29 cellular contexts compared by ENCODE assay signal in the genomic region with DNA sequence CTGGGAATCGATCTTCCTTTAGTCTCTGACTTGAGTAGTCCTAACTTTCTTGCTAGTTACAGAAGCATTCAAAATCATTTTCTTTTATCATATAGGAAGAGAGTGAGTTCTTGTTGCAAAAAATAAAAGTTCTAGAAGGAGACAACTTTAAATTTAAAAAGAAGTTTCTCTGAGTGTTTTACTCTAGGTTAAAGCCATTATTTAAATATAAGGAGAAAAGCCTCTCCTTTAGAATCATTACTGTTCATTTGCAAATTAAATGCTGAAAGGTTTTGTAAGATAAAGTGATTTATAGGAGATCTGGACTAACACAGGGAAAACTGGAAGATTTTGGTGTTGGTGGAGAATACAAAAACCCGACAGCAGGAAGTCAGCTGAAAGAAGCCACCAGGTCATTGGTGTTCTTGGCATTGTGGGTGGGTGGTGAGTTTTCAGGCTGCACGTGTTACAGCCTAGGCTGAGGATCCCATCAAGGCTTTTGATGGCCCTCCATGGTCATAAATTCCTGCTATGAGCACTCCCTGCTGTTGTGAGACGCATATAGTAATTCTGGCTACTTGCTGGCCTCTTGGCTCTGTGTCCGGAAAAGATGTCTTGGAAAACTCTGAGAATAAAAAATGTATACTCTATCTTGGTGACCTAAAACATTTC.
DNase-seq lines count a peak whose midpoint lies in the region; ATAC-seq and TF ChIP-seq lines count a peak whose summit lies in the region.
"Had no signal": no experiment of that assay in that cellular context is flagged by ENCODE, and none has a peak within 500 bp of the region (broad histone marks: within the 10 kb centered on the region; RNA-seq: fewer than 3 reads in every experiment).

No MANE protein-coding gene starts in this region.

- H3K27ac Mint-ChIP-seq in Caco-2 (ENCODE audit: unreplicated experiment) (peak overlapping the region; percentile 81), WTC11 (0 out of 2 replicates have a peak overlapping the region, but pooled peaks have one; percentile 62)
- H3K27ac Mint-ChIP-seq: activated T-cell treated with anti-CD3 and anti-CD28 coated beads, Interleukin-2, amount 50 U/mL, for 72 hours; B cell; CD8-positive, alpha-beta memory T cell; stimulated activated naive CD8-positive, alpha-beta T cell treated with anti-CD3 and anti-CD28 coated beads, Interleukin-15, Interleukin-2, amounts not matched to agents 100 ng/mL and 50 ng/mL, for 24 hours; T-helper 1 cell treated with Interleukin-12 subunit alpha and Interleukin-12 subunit beta and Interleukin-4 antibody, amounts not matched to agents 30 μg/mL and 1 μg/mL, for 36 hours had no signal

- no TSS peak for BruUV-seq in Caco-2 (replicated peaks; lab: Mats Ljungman, UMichigan)

- DNase-seq in Caco-2 (no peak), WTC11 (ENCODE audit: low spot score) (no peak), right cardiac atrium (no peak), psoas muscle (no peak), Kasumi-1 (lab: John Stamatoyannopoulos, UW) (no peak), MG63 (no peak), NCI-H2081 treated with DMSO at 0.1 percent for 48 hours (lab: John Stamatoyannopoulos, UW) (no peak)
- DNase-seq in stimulated activated CD4-positive, alpha-beta T cell treated with anti-CD3 and anti-CD28 coated beads, Interleukin-12 subunit alpha, Interleukin-12 subunit beta, amount 100 ng/mL, for 4 hours, result no peak
- DNase-seq: activated CD4-positive, alpha-beta T cell treated with anti-CD3 and anti-CD28 coated beads for 48 hours; activated naive CD4-positive, alpha-beta T cell treated with Interleukin-2 at 50 U/mL for 16 hours; activated T-cell treated with anti-CD3 and anti-CD28 coated beads, Interleukin-2, amount 50 U/mL, for 72 hours; CD8-positive, alpha-beta memory T cell; DMS79; effector memory CD4-positive, alpha-beta T cell; mammary epithelial cell; NCI-H1694; NCI-H2171 treated with DMSO at 0.1 percent for 48 hours; NCI-H524 treated with DMSO at 0.1 percent for 48 hours; occipital lobe; Peyer's patch; retina; SJCRH30; tibial artery had no signal

- CTCF ChIA-PET in Caco-2 (lab: Charles Lee) (no interaction called here), WTC11 (lab: Charles Lee) (interaction anchor here (1.2 kb wide), 1 partner anchor 81 kb away, joined by 3 read pairs; no protein-coding TSS in a partner anchor)

- H3K27ac ChIP-seq in right cardiac atrium (ENCODE audit: low read length) (peak overlapping the region; percentile 51), psoas muscle (peak overlapping the region; percentile 88)
- H3K27ac ChIP-seq: adrenal gland, SJCRH30, tibial artery had no signal

- no peak for TF ChIP-seq CTCF in Caco-2 (IDR thresholded peaks at IDR 0.05; ENCODE audit: insufficient read depth in 1 of 2, low read depth in 1 of 2, low read length in 1 of 2, severe bottlenecking in 1 of 2, unreplicated experiment in 1 of 2)
- no peak for TF ChIP-seq CTCF in WTC11 (IDR thresholded peaks at IDR 0.05)
- no peak for TF ChIP-seq CTCF in psoas muscle (IDR thresholded peaks at IDR 0.05)

- ATAC-seq in WTC11 (no peak), right cardiac atrium (peak; percentile 16 to 44), psoas muscle (peak; percentile 38 to 61 (median 48))
- ATAC-seq: activated T-cell treated with anti-CD3 and anti-CD28 coated beads, Interleukin-2, amount 50 U/mL, for 72 hours had no signal

- H3K27me3 Mint-ChIP-seq in Caco-2 (ENCODE audit: insufficient read depth, unreplicated experiment), result no peaks in the 10 kb centered on the region
- peaks cover 11% of the 10 kb centered on the region for H3K27me3 Mint-ChIP-seq in WTC11 (ENCODE audit: low read depth)

- H3K36me3 ChIP-seq in Caco-2 (ENCODE audit: control insufficient read depth, insufficient read depth, low read length) (no peaks in the 10 kb centered on the region), psoas muscle (ENCODE audit: insufficient read depth in 1 of 2, low read depth in 1 of 2) (no peaks in the 10 kb centered on the region), MG63 (no peaks in the 10 kb centered on the region)
- H3K36me3 ChIP-seq: adrenal gland, Peyer's patch, SJCRH30, tibial artery had no signal

- POLR2A ChIA-PET in Caco-2 (lab: Charles Lee), result no interaction called here
- POLR2A ChIA-PET in WTC11 (lab: Charles Lee), result interaction anchor here (0.6 kb wide), 1 partner anchor 884 kb away, joined by 3 read pairs; no protein-coding TSS in a partner anchor

- intact Hi-C loops in Caco-2 (cut with micrococcal nuclease; ENCODE audit: unreplicated experiment) (no loop called here), right cardiac atrium (cut with DNase I) (no loop called here), psoas muscle (cut with DNase I) (loop anchor here in 1 of 2 donors (5.0 kb wide), 2 partner anchors 35 to 80 kb away; a partner anchor contains a TSS)

- H3K4me3 ChIP-seq in Caco-2 (ENCODE audit: low read depth, low read length) (no peak overlapping the region), right cardiac atrium (ENCODE audit: low read length) (no peak overlapping the region), psoas muscle (no peak overlapping the region), MG63 (no peak overlapping the region)
- H3K4me3 ChIP-seq: A549, adrenal gland, Peyer's patch, SJCRH30, tibial artery had no signal

- H3K4me3 Mint-ChIP-seq in Caco-2 (ENCODE audit: unreplicated experiment), result no peak overlapping the region
- no peak overlapping the region for H3K4me3 Mint-ChIP-seq in WTC11
- H3K4me3 Mint-ChIP-seq: activated T-cell treated with anti-CD3 and anti-CD28 coated beads, Interleukin-2, amount 50 U/mL, for 72 hours; B cell; brain; CD8-positive, alpha-beta memory T cell; stimulated activated naive CD8-positive, alpha-beta T cell treated with anti-CD3 and anti-CD28 coated beads, Interleukin-15, Interleukin-2, amounts not matched to agents 100 ng/mL and 50 ng/mL, for 24 hours; T-helper 1 cell treated with Interleukin-12 subunit alpha and Interleukin-12 subunit beta and Interleukin-4 antibody, amounts not matched to agents 30 μg/mL and 1 μg/mL, for 36 hours had no signal

- WGBS in right cardiac atrium, result 48% methylated on average over 5 of the region's 5 CpGs
- 33 to 48% (median 44%) methylated on average over 5 of the region's 5 CpGs for WGBS in psoas muscle, 3 donors

- H3K36me3 Mint-ChIP-seq in Caco-2 (ENCODE audit: insufficient read depth, unreplicated experiment) (peaks cover 5% of the 10 kb centered on the region), WTC11 (peaks cover 42% of the 10 kb centered on the region)

- H3K9me3 Mint-ChIP-seq in Caco-2 (ENCODE audit: unreplicated experiment) (peaks cover 49% of the 10 kb centered on the region), WTC11 (peaks cover 53% of the 10 kb centered on the region)

- no peaks in the 10 kb centered on the region for H3K27me3 ChIP-seq in Caco-2 (replicated peaks; ENCODE audit: control insufficient read depth, insufficient read depth, low read length)
- H3K27me3 ChIP-seq in right cardiac atrium (ENCODE audit: control insufficient read depth, insufficient read depth), result no peaks in the 10 kb centered on the region
- H3K27me3 ChIP-seq in psoas muscle (ENCODE audit: insufficient read depth in 3 of 3, low read length in 2 of 3), result no peaks in the 10 kb centered on the region
- H3K27me3 ChIP-seq in MG63, result no peaks in the 10 kb centered on the region
- H3K27me3 ChIP-seq: adrenal gland, Peyer's patch, SJCRH30, tibial artery had no signal

- peaks cover 23% of the 10 kb centered on the region for H3K4me1 Mint-ChIP-seq in Caco-2 (ENCODE audit: low read depth, unreplicated experiment)
- peaks cover 28% of the 10 kb centered on the region for H3K4me1 Mint-ChIP-seq in WTC11
- H3K4me1 Mint-ChIP-seq: B cell; CD8-positive, alpha-beta memory T cell had no signal

- H3K4me1 ChIP-seq in Caco-2 (peaks cover 27% of the 10 kb centered on the region), right cardiac atrium (ENCODE audit: control insufficient read depth, insufficient read depth, low read length) (no peaks in the 10 kb centered on the region), psoas muscle (peaks cover 21% of the 10 kb centered on the region)
- H3K4me1 ChIP-seq: SJCRH30 had no signal

- peaks cover 19% of the 10 kb centered on the region; the same call in 1 of the 2 replicates for H3K9me3 ChIP-seq in Caco-2
- H3K9me3 ChIP-seq in right cardiac atrium (ENCODE audit: control insufficient read depth, low read length), result peaks cover 2% of the 10 kb centered on the region
- H3K9me3 ChIP-seq in psoas muscle, result peaks cover 20% of the 10 kb centered on the region
- H3K9me3 ChIP-seq in MG63, result 0 out of 2 replicates have a peak, but pooled peaks cover 2% of the 10 kb centered on the region

TF ChIP-seq in WTC11, 78 proteins besides CTCF, POLR2A, EP300 and RAD21:
- TF ChIP-seq, protein P1, sequence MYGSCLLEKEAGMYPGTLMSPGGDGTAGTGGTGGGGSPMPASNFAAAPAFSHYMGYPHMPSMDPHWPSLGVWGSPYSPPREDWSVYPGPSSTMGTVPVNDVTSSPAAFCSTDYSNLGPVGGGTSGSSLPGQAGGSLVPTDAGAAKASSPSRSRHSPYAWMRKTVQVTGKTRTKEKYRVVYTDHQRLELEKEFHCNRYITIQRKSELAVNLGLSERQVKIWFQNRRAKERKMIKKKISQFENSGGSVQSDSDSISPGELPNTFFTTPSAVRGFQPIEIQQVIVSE (CRISPR knock-in tag; IDR thresholded peaks at IDR 0.05; ENCODE audit: borderline replicate concordance), result no peak
- no peak for TF ChIP-seq IRF2 (CRISPR knock-in tag; IDR thresholded peaks at IDR 0.05; ENCODE audit: borderline replicate concordance, low read depth)
- TF ChIP-seq, protein P2, sequence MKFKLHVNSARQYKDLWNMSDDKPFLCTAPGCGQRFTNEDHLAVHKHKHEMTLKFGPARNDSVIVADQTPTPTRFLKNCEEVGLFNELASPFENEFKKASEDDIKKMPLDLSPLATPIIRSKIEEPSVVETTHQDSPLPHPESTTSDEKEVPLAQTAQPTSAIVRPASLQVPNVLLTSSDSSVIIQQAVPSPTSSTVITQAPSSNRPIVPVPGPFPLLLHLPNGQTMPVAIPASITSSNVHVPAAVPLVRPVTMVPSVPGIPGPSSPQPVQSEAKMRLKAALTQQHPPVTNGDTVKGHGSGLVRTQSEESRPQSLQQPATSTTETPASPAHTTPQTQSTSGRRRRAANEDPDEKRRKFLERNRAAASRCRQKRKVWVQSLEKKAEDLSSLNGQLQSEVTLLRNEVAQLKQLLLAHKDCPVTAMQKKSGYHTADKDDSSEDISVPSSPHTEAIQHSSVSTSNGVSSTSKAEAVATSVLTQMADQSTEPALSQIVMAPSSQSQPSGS (CRISPR knock-in tag; IDR thresholded peaks at IDR 0.05; ENCODE audit: borderline replicate concordance, low read depth), result no peak
- no peak for TF ChIP-seq KAT7 (CRISPR knock-in tag; IDR thresholded peaks at IDR 0.05; ENCODE audit: borderline replicate concordance)
- TF ChIP-seq NR2C2 (CRISPR knock-in tag; IDR thresholded peaks at IDR 0.05), result no peak
- no peak for TF ChIP-seq TP53 (CRISPR knock-in tag; IDR thresholded peaks at IDR 0.05)
- TF ChIP-seq RELA (CRISPR knock-in tag; IDR thresholded peaks at IDR 0.05; ENCODE audit: borderline replicate concordance), result no peak
- TF ChIP-seq PRRX2 (CRISPR knock-in tag; IDR thresholded peaks at IDR 0.05), result no peak
- TF ChIP-seq ATF1 (CRISPR knock-in tag; IDR thresholded peaks at IDR 0.05), result no peak
